8 cellular contexts compared by ENCODE assay signal in the genomic region with DNA sequence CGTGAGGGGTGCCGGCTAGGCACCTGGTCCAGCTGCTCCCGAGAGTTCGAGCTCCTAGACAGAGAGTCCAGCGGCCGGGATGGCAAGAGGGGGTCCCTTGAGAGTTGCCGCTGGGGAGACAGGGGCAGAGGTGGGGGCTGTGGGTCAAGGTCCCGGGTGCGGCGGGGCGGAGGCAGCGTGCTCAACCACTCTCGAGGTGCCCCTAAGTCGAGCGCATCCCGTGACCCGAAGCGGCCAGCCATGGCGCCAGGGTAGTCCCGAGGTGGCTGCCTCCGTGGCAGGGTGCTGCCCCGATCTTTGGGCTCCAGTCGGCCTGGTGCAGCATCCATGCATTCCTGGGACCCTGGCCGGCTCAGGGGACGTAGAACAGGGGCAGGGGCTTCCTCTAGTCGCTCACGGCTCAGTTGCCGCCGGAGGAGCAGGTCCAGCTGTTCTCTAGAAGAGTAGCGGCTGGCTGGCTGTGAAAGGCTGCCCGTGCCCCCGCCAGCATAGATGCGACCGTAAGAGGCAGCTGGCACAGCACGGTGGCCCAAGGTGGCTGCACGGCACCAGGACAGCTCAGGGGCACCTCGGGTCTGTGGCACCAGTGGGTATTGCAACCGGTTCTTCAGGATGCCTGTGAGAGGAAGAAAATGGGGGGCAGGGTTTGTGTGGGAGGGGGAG. TPM values are rescaled to one million over a fixed set of nuclear protein-coding genes. Genes with fewer than 3 reads are reported as not detected.
"Had no signal": no experiment of that assay in that cellular context is flagged by ENCODE, and none has a peak within 500 bp of the region (broad histone marks: within the 10 kb centered on the region; RNA-seq: fewer than 3 reads in every experiment).

No MANE protein-coding gene starts in this region.

- H3K27ac ChIP-seq: HL-60 had no signal

- H3K4me3 ChIP-seq: K562 had no signal

- H3K27ac Mint-ChIP-seq: IgD-negative memory B cell had no signal

- DNase-seq: IMR-90, KBM-7, KG1 had no signal

- H3K9me3 Mint-ChIP-seq: IgD-negative memory B cell had no signal

- H3K4me3 Mint-ChIP-seq: IgD-negative memory B cell had no signal

- H3K36me3 Mint-ChIP-seq: IgD-negative memory B cell had no signal

RNA-seq across cellular contexts. Expression of a gene that starts 18.5 kb away (rescaled TPM):
- total RNA-seq: HT-29, HT1080, IMR-90, K562 had no signal
- polyA plus RNA-seq: IgD-negative memory B cell, K562 had no signal

RNA-seq across cellular contexts. Expression of a gene that starts 44.9 kb away (rescaled TPM):
- polyA plus RNA-seq: IgD-negative memory B cell had no signal
